ENCODE assay signal across 14 cellular contexts in the genomic region with DNA sequence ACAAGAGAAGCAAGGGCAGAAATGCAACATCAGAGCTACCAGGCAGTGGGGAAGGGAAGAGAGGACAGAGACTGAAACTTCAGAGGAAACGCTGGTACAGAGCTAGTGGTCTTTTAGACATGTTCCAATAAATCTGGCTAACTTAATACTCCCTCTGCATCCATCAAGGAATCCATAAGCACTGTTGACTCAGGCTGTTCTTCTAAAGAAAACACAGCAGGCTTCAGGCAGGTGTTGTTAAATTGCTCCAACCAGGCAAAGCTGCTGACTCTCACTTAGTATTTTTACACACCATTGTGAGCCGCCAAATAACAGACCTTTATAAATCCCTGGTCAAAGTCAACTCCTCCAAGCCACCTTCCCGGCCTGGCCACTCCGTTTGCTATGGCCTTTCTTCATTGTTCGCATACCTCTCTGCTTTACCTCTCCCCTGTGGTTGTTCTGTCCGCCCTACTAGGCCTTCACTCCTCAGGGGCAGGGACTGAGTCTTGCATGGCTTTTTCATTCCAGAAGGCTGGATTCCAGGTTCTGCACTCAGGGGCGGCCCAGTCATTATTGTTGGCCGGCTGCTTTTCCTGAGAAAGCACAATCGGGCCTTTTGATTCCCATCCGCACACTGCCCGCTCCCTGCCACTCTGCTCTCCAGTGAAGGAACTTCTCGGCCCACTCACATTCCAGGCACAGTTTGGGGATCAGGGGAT. TPM values are rescaled to one million over a fixed set of nuclear protein-coding genes. Genes with fewer than 3 reads are reported as not detected.
A peak's percentile ranks its signal among the peaks of the same experiment; 100 is the strongest.
DNase-seq lines count a peak whose midpoint lies in the region; ATAC-seq, FAIRE-seq and TF ChIP-seq lines count a peak whose summit lies in the region.
"Had no signal": no experiment of that assay in that cellular context is flagged by ENCODE, and none has a peak within 500 bp of the region (broad histone marks: within the 10 kb centered on the region; RNA-seq: fewer than 3 reads in every experiment).

No MANE protein-coding gene starts in this region.

- H3K27me3 Mint-ChIP-seq in activated T-cell treated with anti-CD3 and anti-CD28 coated beads, Interleukin-2, amount 50 U/mL, for 24 hours, result no peaks in the 10 kb centered on the region
- no peaks in the 10 kb centered on the region for H3K27me3 Mint-ChIP-seq in CD4-positive, alpha-beta memory T cell

- H3K79me2 ChIP-seq in MM.1S (ENCODE audit: low read length) (peaks cover 97% of the 10 kb centered on the region), GM12878 (ENCODE audit: control insufficient read depth, insufficient read depth, low read length) (peaks cover 96% of the 10 kb centered on the region), smooth muscle cell (ENCODE audit: low read depth) (peaks cover 93% of the 10 kb centered on the region)

- in situ Hi-C loops in GM12878 (cut with MboI), result no loop called here

- no peak for DNase-seq in MM.1S
- no peak for DNase-seq in GM12878 (ENCODE audit: low read depth, low spot score)
- DNase-seq in hippocampal formation (lab: John Stamatoyannopoulos, UW), result peak; percentile 37 to 44
- no peak for DNase-seq in smooth muscle cell (lab: John Stamatoyannopoulos, UW; ENCODE audit: unreplicated experiment)
- DNase-seq in NCI-H2227 (lab: John Stamatoyannopoulos, UW; ENCODE audit: unreplicated experiment), result no peak
- DNase-seq in activated T-cell treated with anti-CD3 and anti-CD28 coated beads, Interleukin-2, amount 50 U/mL, for 24 hours, result no peak
- no peak for DNase-seq in CD4-positive, alpha-beta memory T cell
- DNase-seq: activated T-cell treated with anti-CD3 and anti-CD28 coated beads, Interleukin-2, amount 50 U/mL, for 72 hours; GF-D8; Kasumi-1; NCI-H446 treated with DMSO at 0.1 percent for 48 hours; SIG-M5 had no signal

- intact Hi-C loops in GM12878 (cut with micrococcal nuclease; ENCODE audit: unreplicated experiment), result no loop called here
- intact Hi-C loops in CD4-positive, alpha-beta memory T cell (cut with micrococcal nuclease), result no loop called here

- H3K4me2 ChIP-seq in MM.1S (ENCODE audit: low read depth, low read length) (peak overlapping the region; percentile 69), GM12878 (ENCODE audit: control insufficient read depth, insufficient read depth) (no peak overlapping the region; the same call in 1 of the 2 replicates), smooth muscle cell (no peak overlapping the region)

- POLR2A ChIA-PET in GM12878 (lab: Charles Lee), result interaction anchor here (1.2 to 8.0 kb wide), 3 partner anchors 11 to 48 kb away, joined by 4 to 127 read pairs (median 9); partner anchors contain the start of gene CREB3L2
- POLR2A ChIA-PET in CD4-positive, alpha-beta memory T cell (lab: Charles Lee; ENCODE audit: partially characterized antibody), result no interaction called here

- peaks cover 87% of the 10 kb centered on the region for H3K4me1 ChIP-seq in MM.1S (ENCODE audit: low read length)
- peaks cover 91% of the 10 kb centered on the region for H3K4me1 ChIP-seq in GM12878 (ENCODE audit: control insufficient read depth, insufficient read depth, low read length)
- peaks cover 51% of the 10 kb centered on the region for H3K4me1 ChIP-seq in smooth muscle cell (ENCODE audit: low read depth)
- peaks cover 5% of the 10 kb centered on the region for H3K4me1 ChIP-seq in CD4-positive, alpha-beta memory T cell (ENCODE audit: insufficient read depth, low read length)

- H3K36me3 ChIP-seq in MM.1S (replicated peaks; ENCODE audit: insufficient read depth, low read length), result peaks cover 14% of the 10 kb centered on the region
- H3K36me3 ChIP-seq in GM12878 (ENCODE audit: control insufficient read depth in 2 of 2, insufficient read depth in 2 of 2, low read length in 1 of 2), result peaks cover 18 to 27% of the 10 kb centered on the region in 2 experiments
- no peaks in the 10 kb centered on the region for H3K36me3 ChIP-seq in smooth muscle cell (ENCODE audit: low read depth)
- H3K36me3 ChIP-seq in CD4-positive, alpha-beta memory T cell (ENCODE audit: insufficient read depth, low read length), result no peaks in the 10 kb centered on the region

- H3F3A ChIP-seq in MM.1S (ENCODE audit: insufficient read depth, low read length), result peaks cover 63% of the 10 kb centered on the region
- peaks cover 9% of the 10 kb centered on the region for H3F3A ChIP-seq in smooth muscle cell (ENCODE audit: low read depth)

- H3K9me3 ChIP-seq in MM.1S (replicated peaks; ENCODE audit: insufficient read depth, low read length), result no peaks in the 10 kb centered on the region
- peaks cover 33% of the 10 kb centered on the region for H3K9me3 ChIP-seq in GM12878 (replicated peaks; ENCODE audit: control insufficient read depth, insufficient read depth, low read length)
- no peaks in the 10 kb centered on the region for H3K9me3 ChIP-seq in smooth muscle cell (replicated peaks; ENCODE audit: low read depth)
- H3K9me3 ChIP-seq in CD4-positive, alpha-beta memory T cell (ENCODE audit: control insufficient read depth in 1 of 2, low read length in 2 of 2), result peaks cover 0 to 4% of the 10 kb centered on the region in 2 donors

- H3K27me3 ChIP-seq in MM.1S (replicated peaks; ENCODE audit: insufficient read depth, low read length), result no peaks in the 10 kb centered on the region
- no peaks in the 10 kb centered on the region for H3K27me3 ChIP-seq in GM12878 (replicated peaks in 1 of 2; ENCODE audit: control insufficient read depth in 2 of 2, insufficient read depth in 2 of 2, low read length in 1 of 2)
- H3K27me3 ChIP-seq in smooth muscle cell (ENCODE audit: low read depth), result no peaks in the 10 kb centered on the region
- H3K27me3 ChIP-seq in CD4-positive, alpha-beta memory T cell (ENCODE audit: insufficient read depth, low read length), result no peaks in the 10 kb centered on the region

- H3K27ac ChIP-seq in MM.1S (ENCODE audit: low read length) (peak overlapping the region; percentile 82; the same call in 1 of the 2 replicates), GM12878 (ENCODE audit: control insufficient read depth, insufficient read depth) (peak overlapping the region; percentile 95), smooth muscle cell (ENCODE audit: low read depth) (peak overlapping the region; percentile 97)
- H3K27ac ChIP-seq in CD4-positive, alpha-beta memory T cell (ENCODE audit: low read depth, low read length), result no peak overlapping the region
- H3K27ac ChIP-seq: C4-2B had no signal

- TF ChIP-seq CTCF in MM.1S (IDR thresholded peaks at IDR 0.05; ENCODE audit: low read length) (no peak), GM12878 (IDR thresholded peaks at IDR 0.05 in 2 of 3, conservative IDR thresholded peaks at IDR 0.05 in 1 of 3; ENCODE audit: control insufficient read depth in 2 of 3, extremely low read depth in 1 of 3, insufficient read depth in 1 of 3, low read depth in 3 of 3, low read length in 3 of 3) (no peak), smooth muscle cell (IDR thresholded peaks at IDR 0.05; ENCODE audit: borderline replicate concordance, insufficient read depth, poor library complexity, severe bottlenecking) (no peak)

- H3K4me1 Mint-ChIP-seq in activated T-cell treated with anti-CD3 and anti-CD28 coated beads, Interleukin-2, amount 50 U/mL, for 24 hours (ENCODE audit: low read depth), result peaks cover 2% of the 10 kb centered on the region
- H3K4me1 Mint-ChIP-seq in CD4-positive, alpha-beta memory T cell, result peaks cover 12 to 42% (median 15%) of the 10 kb centered on the region in 4 donors

- H3K9me2 ChIP-seq in MM.1S (replicated peaks; ENCODE audit: insufficient read depth, low read length), result no peaks in the 10 kb centered on the region

- SMC1A ChIA-PET in GM12878 (lab: Charles Lee; ENCODE audit: uncharacterized antibody, unreplicated experiment), result interaction anchor here (1.9 to 23.6 kb wide), 4 partner anchors 17 to 49 kb away, joined by 5 to 516 read pairs (median 10); partner anchors contain the start of gene CREB3L2

- TF ChIP-seq EP300 in GM12878 (IDR thresholded peaks at IDR 0.05; ENCODE audit: borderline replicate concordance in 1 of 2, control insufficient read depth in 1 of 2, low read depth in 2 of 2, low read length in 2 of 2), result no peak

- TF ChIP-seq RAD21 in GM12878 (IDR thresholded peaks at IDR 0.05; ENCODE audit: insufficient read depth, low read depth, low read length), result no peak

- H3K4me3 Mint-ChIP-seq in activated T-cell treated with anti-CD3 and anti-CD28 coated beads, Interleukin-2, amount 50 U/mL, for 24 hours, result no peak overlapping the region
- H3K4me3 Mint-ChIP-seq in CD4-positive, alpha-beta memory T cell, result no peak overlapping the region
- H3K4me3 Mint-ChIP-seq: activated T-cell treated with anti-CD3 and anti-CD28 coated beads, Interleukin-2, amount 50 U/mL, for 72 hours had no signal

- ATAC-seq in GM12878 (no peak), HG03045 (IDR thresholded peaks at IDR 0.05; ENCODE audit: unreplicated experiment) (no peak)
- ATAC-seq: activated T-cell treated with anti-CD3 and anti-CD28 coated beads, Interleukin-2, amount 50 U/mL, for 72 hours had no signal

- RAD21 ChIA-PET in GM12878 (lab: Charles Lee; ENCODE audit: unreplicated experiment), result interaction anchor here (1.2 to 7.8 kb wide), 3 partner anchors 13 to 40 kb away, joined by 3 to 148 read pairs (median 7); partner anchors contain the start of gene CREB3L2

- peaks cover 39% of the 10 kb centered on the region for H3K36me3 Mint-ChIP-seq in activated T-cell treated with anti-CD3 and anti-CD28 coated beads, Interleukin-2, amount 50 U/mL, for 24 hours (ENCODE audit: low read depth)
- H3K36me3 Mint-ChIP-seq in CD4-positive, alpha-beta memory T cell, result peaks cover 37 to 63% of the 10 kb centered on the region in 2 donors

- H3K9me3 Mint-ChIP-seq in activated T-cell treated with anti-CD3 and anti-CD28 coated beads, Interleukin-2, amount 50 U/mL, for 24 hours, result peaks cover 9% of the 10 kb centered on the region
- H3K9me3 Mint-ChIP-seq in CD4-positive, alpha-beta memory T cell, result peaks cover 3 to 20% (median 8%) of the 10 kb centered on the region in 8 donors

- TF ChIP-seq POLR2A in GM12878 (IDR thresholded peaks at IDR 0.05; ENCODE audit: low read depth, low read length), result no peak

- no peak for FAIRE-seq in GM12878 (lab: Jason Lieb, UNC)

- no peaks in the 10 kb centered on the region for H4K20me1 ChIP-seq in MM.1S (ENCODE audit: insufficient read depth, low read length)
- no peaks in the 10 kb centered on the region for H4K20me1 ChIP-seq in GM12878 (ENCODE audit: control insufficient read depth, insufficient read depth)
- peaks cover 77% of the 10 kb centered on the region for H4K20me1 ChIP-seq in smooth muscle cell (ENCODE audit: low read depth)

- CTCF ChIA-PET in GM12878 (lab: Yijun Ruan, JAX), result interaction anchor here (1.6 to 16.2 kb wide), 4 partner anchors 8 to 68 kb away, joined by 5 to 271 read pairs (median 9); partner anchors contain the start of gene CREB3L2
- CTCF ChIA-PET in CD4-positive, alpha-beta memory T cell (lab: Charles Lee; ENCODE audit: partially characterized antibody), result no interaction called here

- 87% methylated on average over 12 of the region's 12 CpGs for WGBS in GM12878 (ENCODE audit: insufficient coverage, insufficient replicate concordance, low lambda C conversion rate, missing lambda C conversion rate)
- 74% methylated on average over 12 of the region's 12 CpGs for WGBS in smooth muscle cell (ENCODE audit: low lambda C conversion rate)

- H3K4me3 ChIP-seq in MM.1S (ENCODE audit: low read length) (no peak overlapping the region), GM12878 (peak overlapping the region; percentile 10; the same call in 1 of the 2 replicates), smooth muscle cell (no peak overlapping the region)
- H3K4me3 ChIP-seq in CD4-positive, alpha-beta memory T cell (ENCODE audit: low read length in 2 of 2), result no peak overlapping the region

- no TSS peak for BruUV-seq in GM12878 (replicated peaks; lab: Mats Ljungman, UMichigan)

- H2AFZ ChIP-seq in MM.1S (ENCODE audit: low read length), result no peak overlapping the region
- no peak overlapping the region for H2AFZ ChIP-seq in GM12878 (ENCODE audit: control insufficient read depth, low read depth, low read length)
- no peak overlapping the region for H2AFZ ChIP-seq in smooth muscle cell (ENCODE audit: low read depth)

- no peak overlapping the region for H3K9ac ChIP-seq in MM.1S (ENCODE audit: low read length)
- H3K9ac ChIP-seq in GM12878 (ENCODE audit: control insufficient read depth, insufficient read depth, low read length), result no peak overlapping the region
- H3K9ac ChIP-seq in smooth muscle cell (ENCODE audit: low read depth), result no peak overlapping the region

- H3K27ac Mint-ChIP-seq in activated T-cell treated with anti-CD3 and anti-CD28 coated beads, Interleukin-2, amount 50 U/mL, for 24 hours, result no peak overlapping the region
- H3K27ac Mint-ChIP-seq in CD4-positive, alpha-beta memory T cell, result peak overlapping the region in 2 of 7 donors; percentile 12 to 66
- H3K27ac Mint-ChIP-seq: activated T-cell treated with anti-CD3 and anti-CD28 coated beads, Interleukin-2, amount 50 U/mL, for 72 hours had no signal

RNA-seq across cellular contexts. Expression of gene CREB3L2, which starts 18.4 kb away (rescaled TPM):
- 131 and 139 TPM in 2 replicates for total RNA-seq in GM12878 (2013; cell fraction: nucleolus; rRNA removed)
- total RNA-seq in GM12878 (2014; rRNA removed) (13.3 and 16.7 TPM in 2 replicates), GM12878 (2014; rRNA removed; fragmentation: Illumina TruSeq; extraction: Trizol) (17.9 and 18.0 TPM in 2 replicates), GM12878 (2021) (65.2 and 67.1 TPM in 2 replicates), smooth muscle cell (46.4 and 69.1 TPM in 2 replicates)
- polyA plus RNA-seq in GM12878 (2011; ENCODE audit: low read depth), result 21.3 TPM
- polyA plus RNA-seq in GM12878 (2011; rRNA removed) (21.5 and 34.9 TPM in 2 replicates), GM12878 (2014; fragmentation: Illumina TruSeq; extraction: Trizol) (34.5 and 38.4 TPM in 2 replicates), GM12878 (2014; fragmentation: Nextera tagmentation; extraction: Ambion mirVana) (1 to 10 TPM; 6.4 to 8.1 TPM), GM12878 (2014; rRNA removed) (21.8 and 29.4 TPM in 2 replicates), GM12878 (2016; fragmentation: Nextera tagmentation; extraction: Ambion mirVana) (10 to 100 TPM; 30.5 to 37.1 TPM), smooth muscle cell (27.4 and 37.6 TPM in 2 replicates)
- polyA plus RNA-seq in GM12878 (2011; cell fraction: cytosol; rRNA removed), result 25.6 and 30.7 TPM in 2 replicates
- 27.1 and 30.9 TPM in 2 replicates for polyA plus RNA-seq in GM12878 (2011; cell fraction: nucleus; rRNA removed)
- polyA plus RNA-seq in GM12878 (2012), result 26.7 and 29.0 TPM in 2 replicates
- 43.1 and 49.2 TPM in 2 replicates for polyA minus RNA-seq in GM12878 (2011; rRNA and poly(A)+ RNA removed)
- polyA minus RNA-seq in GM12878 (2011; cell fraction: cytosol; rRNA and poly(A)+ RNA removed), result 20.9 and 21.9 TPM in 2 replicates
- polyA minus RNA-seq in GM12878 (2011; cell fraction: nucleus; rRNA and poly(A)+ RNA removed), result 34.6 and 56.4 TPM in 2 replicates
- 10 to 100 TPM; 39.3 to 41.3 TPM for total RNA-seq in CD4-positive, alpha-beta memory T cell
- polyA plus RNA-seq in CD4-positive, alpha-beta memory T cell, result 10 to 100 TPM in 1 of 2 donors, 1 to 10 TPM in 1; 6.8 to 17.4 TPM

Comparison
In these comparisons a context has a peak if more than half of its experiments do, and no peak if none do; other contexts are left out.
1. DNase-seq: peak in hippocampal formation (2 of 2); none in MM.1S (single experiment), GM12878 (single experiment), smooth muscle cell (single experiment), NCI-H2227 (single experiment), activated T-cell treated with anti-CD3 and anti-CD28 coated beads, Interleukin-2, amount 50 U/mL, for 24 hours (single experiment) and CD4-positive, alpha-beta memory T cell (0 of 5).